1 cellular context compared by ENCODE assay signal in the genomic region with DNA sequence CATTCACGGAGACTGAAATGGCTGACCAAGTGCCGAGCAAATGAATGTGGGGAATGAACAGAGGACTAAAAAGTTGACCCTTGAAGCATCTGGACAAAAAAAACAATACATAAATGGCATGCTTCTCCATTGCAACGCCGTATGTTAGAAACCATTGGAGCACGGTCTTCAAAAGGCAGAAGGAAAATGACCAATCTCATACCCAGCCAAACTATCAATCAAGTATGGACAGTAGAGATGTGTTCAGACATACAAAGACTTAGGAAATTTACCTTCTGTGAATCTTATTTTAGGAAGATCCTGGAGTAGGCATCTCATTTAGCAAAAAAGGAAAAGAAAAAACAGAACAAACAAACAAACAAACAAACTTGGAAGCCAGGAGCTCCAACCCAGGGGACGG.
TF ChIP-seq lines count a peak whose summit lies in the region.

No MANE protein-coding gene starts in this region.

TF ChIP-seq in HepG2, 621 proteins besides CTCF, POLR2A, EP300 and RAD21:
- TF ChIP-seq TBX2 (CRISPR knock-in tag; IDR thresholded peaks at IDR 0.05; ENCODE audit: borderline replicate concordance), result 0 out of 2 replicates have a peak, but pooled peaks have one; percentile 30
- peak; percentile 98 for TF ChIP-seq ZFP1 (CRISPR knock-in tag; IDR thresholded peaks at IDR 0.05)
- TF ChIP-seq ISL2 (CRISPR knock-in tag; IDR thresholded peaks at IDR 0.05), result no peak
TF ChIP-seq in HepG2: peak in this region for 2.
